ENCODE assay signal across 8 cellular contexts in the genomic region with DNA sequence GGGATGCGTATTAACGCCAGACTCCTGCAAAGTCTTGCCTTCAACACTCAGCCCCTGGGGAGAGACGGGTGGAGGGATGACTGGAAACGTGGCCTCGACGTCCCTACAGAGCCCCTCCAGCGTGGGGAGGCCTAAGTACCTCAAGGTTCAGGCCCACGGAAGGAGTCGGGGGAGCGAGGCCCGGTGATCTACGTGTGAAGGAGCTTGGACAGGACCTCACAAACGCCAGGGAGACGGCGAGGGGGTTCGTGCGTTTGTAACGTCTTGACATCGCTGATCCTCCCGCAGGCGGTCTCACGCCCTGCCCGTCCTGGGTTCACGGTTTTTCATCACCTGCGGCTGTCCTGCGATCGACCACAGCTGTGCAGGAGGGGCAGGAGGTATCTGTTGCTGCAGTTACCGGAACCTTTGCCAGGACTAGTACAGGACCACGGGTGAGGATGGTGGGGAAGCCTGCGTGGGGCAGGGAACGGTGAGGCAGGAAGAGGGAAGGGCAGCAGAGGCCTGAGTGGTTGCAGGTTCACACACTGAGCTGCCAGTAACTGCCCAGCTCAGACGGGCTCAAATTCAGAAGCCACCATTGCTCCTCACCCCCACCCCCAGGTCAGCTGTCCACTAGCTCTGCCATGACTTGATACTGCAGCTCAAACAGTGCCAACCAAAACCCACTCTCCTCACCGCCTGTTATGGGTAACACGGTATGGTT. TPM values are rescaled to one million over a fixed set of nuclear protein-coding genes. Genes with fewer than 3 reads are reported as not detected.
DNase-seq lines count a peak whose midpoint lies in the region; ATAC-seq and TF ChIP-seq lines count a peak whose summit lies in the region.

No MANE protein-coding gene starts in this region.

- TSS peak; percentile 67 for BruUV-seq in PC-3 (replicated peaks; lab: Mats Ljungman, UMichigan)

- H3K4me1 Mint-ChIP-seq in naive B cell, result peaks cover 32 to 58% (median 34%) of the 10 kb centered on the region in 3 donors

- DNase-seq in stimulated activated CD4-positive, alpha-beta T cell treated with anti-CD3 and anti-CD28 coated beads, Interleukin-15, amount 100 ng/mL, for 24 hours, result peak; percentile 46
- DNase-seq in stimulated activated CD4-positive, alpha-beta T cell treated with anti-CD3 and anti-CD28 coated beads, Interleukin-12 subunit alpha, Interleukin-12 subunit beta, amount 100 ng/mL, for 4 hours, result no peak
- DNase-seq in PC-3, result peak; percentile 39
- no peak for DNase-seq in effector memory CD4-positive, alpha-beta T cell
- DNase-seq in naive B cell, result no peak
- DNase-seq in GOT3 (lab: John Stamatoyannopoulos, UW), result no peak
- no peak for DNase-seq in GM19240 (ENCODE audit: insufficient read length, low spot score)
- DNase-seq in cerebellar nuclear complex (lab: John Stamatoyannopoulos, UW), result no peak

- peak overlapping the region; percentile 92 for H3K4me2 ChIP-seq in PC-3 (ENCODE audit: low read length)

- H3K27me3 ChIP-seq in PC-3 (ENCODE audit: low read length), result no peaks in the 10 kb centered on the region
- H3K27me3 ChIP-seq in effector memory CD4-positive, alpha-beta T cell (replicated peaks; ENCODE audit: control insufficient read depth, insufficient read depth, low read length, poor library complexity, severe bottlenecking), result no peaks in the 10 kb centered on the region

- peaks cover 7 to 8% of the 10 kb centered on the region in 2 donors for H3K36me3 Mint-ChIP-seq in naive B cell

- peaks cover 29% of the 10 kb centered on the region for H3K4me1 ChIP-seq in PC-3 (ENCODE audit: insufficient read depth, low read length)
- peaks cover 28% of the 10 kb centered on the region for H3K4me1 ChIP-seq in effector memory CD4-positive, alpha-beta T cell (ENCODE audit: control insufficient read depth, insufficient read depth, low read length, poor library complexity, severe bottlenecking)

- ATAC-seq in PC-3 (peak; percentile 6), naive B cell (ENCODE audit: low read depth in 2 of 2) (no peak)

- H3F3A ChIP-seq in PC-3 (ENCODE audit: low read length, unreplicated experiment), result no peaks in the 10 kb centered on the region

- peak overlapping the region; percentile 89 to 97 (median 93) for H3K4me3 Mint-ChIP-seq in naive B cell

- peaks cover 44% of the 10 kb centered on the region for H3K36me3 ChIP-seq in PC-3 (ENCODE audit: low read depth, low read length)
- peaks cover 47% of the 10 kb centered on the region for H3K36me3 ChIP-seq in effector memory CD4-positive, alpha-beta T cell (ENCODE audit: control insufficient read depth, insufficient read depth, low read length)

- 0 out of 2 replicates have a peak, but pooled peaks cover 6% of the 10 kb centered on the region for H4K20me1 ChIP-seq in PC-3 (ENCODE audit: low read length)

- peak overlapping the region; percentile 65 for H2AFZ ChIP-seq in PC-3 (ENCODE audit: low read length)

- CTCF ChIA-PET in PC-3 (lab: Charles Lee), result interaction anchor here (1.3 kb wide), 1 partner anchor 105 kb away, joined by 5 read pairs; no protein-coding TSS in a partner anchor

- peak overlapping the region; percentile 52 for H3K27ac ChIP-seq in PC-3 (ENCODE audit: low read length)
- peak overlapping the region; percentile 84 for H3K27ac ChIP-seq in effector memory CD4-positive, alpha-beta T cell (ENCODE audit: insufficient read depth, low read length, poor library complexity, severe bottlenecking)

- H3K79me2 ChIP-seq in PC-3 (ENCODE audit: low read length), result peaks cover 78% of the 10 kb centered on the region

- H3K9me3 Mint-ChIP-seq in naive B cell, result no peaks in the 10 kb centered on the region

- H3K9me2 ChIP-seq in PC-3 (replicated peaks; ENCODE audit: low read length), result no peaks in the 10 kb centered on the region

- TF ChIP-seq CTCF in PC-3 (conservative IDR thresholded peaks at IDR 0.05; ENCODE audit: low read depth, low read length), result no peak

- H3K27me3 Mint-ChIP-seq in naive B cell, result no peaks in the 10 kb centered on the region

- H3K27ac Mint-ChIP-seq in naive B cell, result peak overlapping the region; percentile 42 to 97 (median 87)

- peak overlapping the region; percentile 98 for H3K9ac ChIP-seq in PC-3 (ENCODE audit: low read length)

- H3K9me3 ChIP-seq in PC-3 (ENCODE audit: low read length), result no peaks in the 10 kb centered on the region
- H3K9me3 ChIP-seq in effector memory CD4-positive, alpha-beta T cell (ENCODE audit: control insufficient read depth, low read length), result no peaks in the 10 kb centered on the region

- peak overlapping the region; percentile 94 for H3K4me3 ChIP-seq in PC-3 (ENCODE audit: low read length)
- peak overlapping the region; percentile 74 for H3K4me3 ChIP-seq in effector memory CD4-positive, alpha-beta T cell (ENCODE audit: insufficient read depth, low read depth, low read length, poor library complexity, severe bottlenecking)

- POLR2A ChIA-PET in PC-3 (lab: Charles Lee; ENCODE audit: unreplicated experiment), result interaction anchor here (0.6 kb wide), 2 partner anchors 126 to 380 kb away, joined by 10 to 14 read pairs; no protein-coding TSS in a partner anchor

- intact Hi-C loops in PC-3 (cut with micrococcal nuclease), result loop anchor here (2.0 kb wide), 2 partner anchors 23 to 105 kb away; no protein-coding TSS in a partner anchor

RNA-seq across cellular contexts. Expression of gene CCNL2, which starts 0.9 kb away (rescaled TPM):
- 356 and 385 TPM in 2 replicates for total RNA-seq in PC-3 (2014; rRNA removed)
- polyA plus RNA-seq in naive B cell (ENCODE audit: low read depth in 6 of 6), result 10 to 100 TPM; 16.8 to 50.2 (median 24.6) TPM

RNA-seq across cellular contexts. Expression of gene MRPL20, which starts 7.1 kb away (rescaled TPM):
- 439 and 506 TPM in 2 replicates for total RNA-seq in PC-3 (2014; rRNA removed)
- polyA plus RNA-seq in naive B cell (ENCODE audit: low read depth in 6 of 6), result 100 to 1,000 TPM in 3 of 6 donors, 10 to 100 TPM in 3; 75.1 to 129 (median 102) TPM

RNA-seq across cellular contexts. Expression of gene ANKRD65, which starts 21.1 kb away (rescaled TPM):
- total RNA-seq in PC-3 (2014; rRNA removed), result 0.18 and 1.1 TPM in 2 replicates
- 1 to 10 TPM in 1 of 6 donors, under 1 TPM in 4, not detected in 1; 0.17 to 1.5 (median 0.28) TPM for polyA plus RNA-seq in naive B cell (ENCODE audit: low read depth in 6 of 6)

RNA-seq across cellular contexts. Expression of gene AURKAIP1, which starts 25.0 kb away (rescaled TPM):
- 823 and 1,067 TPM in 2 replicates for total RNA-seq in PC-3 (2014; rRNA removed)
- polyA plus RNA-seq in naive B cell (ENCODE audit: low read depth in 6 of 6), result 100 to 1,000 TPM; 103 to 122 (median 106) TPM

RNA-seq across cellular contexts. Expression of gene VWA1, which starts 35.5 kb away (rescaled TPM):
- total RNA-seq in PC-3 (2014; rRNA removed), result 59.1 and 74.5 TPM in 2 replicates
- polyA plus RNA-seq in naive B cell (ENCODE audit: low read depth in 6 of 6), result under 1 TPM in 1 of 6 donors, not detected in 5; 0.41 TPM

Comparison
In these comparisons a context has a peak if more than half of its experiments do, and no peak if none do; other contexts are left out.
1. DNase-seq: peak in stimulated activated CD4-positive, alpha-beta T cell treated with anti-CD3 and anti-CD28 coated beads, Interleukin-15, amount 100 ng/mL, for 24 hours (single experiment) and PC-3 (single experiment); none in stimulated activated CD4-positive, alpha-beta T cell treated with anti-CD3 and anti-CD28 coated beads, Interleukin-12 subunit alpha, Interleukin-12 subunit beta, amount 100 ng/mL, for 4 hours (single experiment), effector memory CD4-positive, alpha-beta T cell (0 of 3), naive B cell (single experiment), GOT3 (single experiment), GM19240 (single experiment) and cerebellar nuclear complex (0 of 2).